In the genomic region with DNA sequence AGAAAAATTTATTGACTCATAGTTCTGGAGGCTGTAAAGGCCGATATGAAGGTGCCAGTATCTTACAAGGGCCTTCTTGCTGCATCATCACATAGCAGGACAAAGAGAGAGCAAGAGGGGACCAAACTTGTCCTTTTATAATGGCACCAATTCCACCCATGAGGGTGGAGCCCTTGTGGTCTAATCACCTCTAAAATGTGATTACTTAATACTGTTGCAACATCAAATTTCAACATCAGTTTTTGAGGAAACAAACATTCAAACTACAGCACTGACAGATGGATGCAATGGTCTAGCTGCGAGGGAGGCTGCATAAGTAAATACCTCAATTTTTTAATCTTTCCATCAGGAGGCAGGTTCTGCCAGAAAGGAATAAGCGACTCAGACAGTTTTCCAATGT, we compare ENCODE assay signal across 19 cellular contexts.
DNase-seq lines count a peak whose midpoint lies in the region; ATAC-seq and TF ChIP-seq lines count a peak whose summit lies in the region.
"Had no signal": no experiment of that assay in that cellular context is flagged by ENCODE, and none has a peak within 500 bp of the region (broad histone marks: within the 10 kb centered on the region; RNA-seq: fewer than 3 reads in every experiment).

No MANE protein-coding gene starts in this region.

- TF ChIP-seq CTCF in epithelial cell of esophagus (IDR thresholded peaks at IDR 0.05; ENCODE audit: insufficient read depth, low read depth, low read length, missing control alignments): no peak

- peaks cover 0 to 4% of the 10 kb centered on the region in 2 donors for H3K27me3 Mint-ChIP-seq in T-cell

- H3K4me3 Mint-ChIP-seq in T-cell: no peak overlapping the region
- H3K4me3 Mint-ChIP-seq: T-helper 17 cell had no signal

- H3K9me3 Mint-ChIP-seq in T-cell: peaks cover 0 to 6% (median 0%) of the 10 kb centered on the region in 3 donors

- POLR2A ChIA-PET in T-cell (lab: Charles Lee): no interaction called here

- no peaks in the 10 kb centered on the region for H3K36me3 Mint-ChIP-seq in T-cell

- no peak overlapping the region for H3K27ac Mint-ChIP-seq in T-cell
- H3K27ac Mint-ChIP-seq: T-helper 17 cell had no signal

- H3K4me1 Mint-ChIP-seq in T-cell: no peaks in the 10 kb centered on the region
- H3K4me1 Mint-ChIP-seq: T-helper 17 cell had no signal

- CTCF ChIA-PET in T-cell (lab: Charles Lee): no interaction called here

- no peak overlapping the region for H3K4me3 ChIP-seq in epithelial cell of esophagus (ENCODE audit: low read length)
- H3K4me3 ChIP-seq: colonic mucosa, thoracic aorta had no signal

- peak; percentile 10 for DNase-seq in GM04504 (ENCODE audit: low read depth)
- peak; percentile 65 for DNase-seq in MV-4-11 (lab: John Stamatoyannopoulos, UW)
- DNase-seq in epithelial cell of esophagus (ENCODE audit: low read depth): peak; percentile 68
- peak; percentile 76 for DNase-seq in iris pigment epithelial cell (ENCODE audit: low read depth)
- no peak for DNase-seq in DMS153 (lab: John Stamatoyannopoulos, UW)
- no peak for DNase-seq in NCI-H69 (lab: John Stamatoyannopoulos, UW)
- no peak for DNase-seq in T-cell
- DNase-seq: activated effector memory CD4-positive, alpha-beta T cell treated with anti-CD3 and anti-CD28 coated beads, Interleukin-2, amount 50 U/mL, for 16 hours; anterior cingulate cortex; colonic mucosa; GOT3; Karpas-422; NCI-H774; RPMI8226; stimulated activated CD4-positive, alpha-beta T cell treated with anti-CD3 and anti-CD28 coated beads, Interleukin-4, amount 100 ng/mL, for 4 hours; T-helper 17 cell had no signal

- ATAC-seq in GM21737 (IDR thresholded peaks at IDR 0.05; ENCODE audit: unreplicated experiment) (no peak), T-cell (replicated peaks in 1 of 4) (no peak)
- ATAC-seq: activated CD4-positive, CD25-positive, alpha-beta regulatory T cell treated with anti-CD3 and anti-CD28 coated beads, Interleukin-2, amount 50 U/mL, for 24 hours; T-helper 17 cell had no signal

Comparison
In these comparisons a context has a peak if more than half of its experiments do, and no peak if none do; other contexts are left out.
1. DNase-seq: peak in GM04504 (single experiment), MV-4-11 (single experiment), epithelial cell of esophagus (single experiment) and iris pigment epithelial cell (single experiment); none in DMS153 (single experiment), NCI-H69 (single experiment) and T-cell (0 of 34).